1 cellular context compared by ENCODE assay signal in the genomic region with DNA sequence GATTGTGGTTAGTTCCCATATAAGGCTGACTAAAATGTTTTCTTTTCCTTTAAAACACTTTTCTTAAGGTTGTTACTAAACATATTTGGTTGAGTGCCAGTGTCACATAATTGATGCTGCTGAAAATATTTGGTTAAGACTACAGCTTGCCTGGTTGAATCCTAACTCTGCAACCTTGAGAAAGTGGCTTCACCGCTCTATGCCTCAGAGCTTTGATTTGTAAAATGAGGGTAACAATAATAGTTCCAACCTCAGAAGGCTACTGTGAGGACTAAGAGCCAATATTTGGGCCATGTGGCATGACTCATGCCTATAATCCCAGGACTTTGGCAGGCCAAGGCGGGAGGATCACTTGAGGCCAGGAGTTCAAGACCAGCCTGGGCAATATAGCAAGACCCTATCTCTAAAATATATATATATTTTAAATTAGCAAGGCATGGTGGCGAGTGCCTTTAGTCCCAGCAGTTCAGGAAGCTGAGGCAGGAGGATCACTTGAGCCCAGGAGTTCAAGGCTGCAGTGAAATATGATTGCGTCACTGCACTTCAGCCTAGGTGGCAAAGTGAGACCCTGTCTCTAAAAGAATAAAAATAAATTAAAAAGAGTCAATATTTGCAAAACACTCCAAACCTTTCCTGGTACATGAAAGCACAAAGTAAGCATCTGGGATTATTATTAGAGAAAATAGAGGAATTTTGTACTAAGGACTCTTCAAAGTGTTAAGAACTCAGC.
TF ChIP-seq lines count a peak whose summit lies in the region.

No MANE protein-coding gene starts in this region.

TF ChIP-seq in GM23338, 12 proteins besides CTCF, POLR2A, EP300 and RAD21:
- TF ChIP-seq NANOG (IDR thresholded peaks at IDR 0.05; ENCODE audit: borderline replicate concordance): no peak
- no peak for TF ChIP-seq EZH2 (IDR thresholded peaks at IDR 0.05; ENCODE audit: low read depth, unreplicated experiment)
- TF ChIP-seq ETS1 (IDR thresholded peaks at IDR 0.05): no peak
- no peak for TF ChIP-seq STAT1 (IDR thresholded peaks at IDR 0.05; ENCODE audit: unreplicated experiment)
- no peak for TF ChIP-seq CREB1 (CRISPR knock-in tag; IDR thresholded peaks at IDR 0.05; ENCODE audit: low read depth)
- TF ChIP-seq EZH2phosphoT487 (IDR thresholded peaks at IDR 0.05; ENCODE audit: unreplicated experiment): no peak
